3 cellular contexts compared by ENCODE assay signal in the genomic region with DNA sequence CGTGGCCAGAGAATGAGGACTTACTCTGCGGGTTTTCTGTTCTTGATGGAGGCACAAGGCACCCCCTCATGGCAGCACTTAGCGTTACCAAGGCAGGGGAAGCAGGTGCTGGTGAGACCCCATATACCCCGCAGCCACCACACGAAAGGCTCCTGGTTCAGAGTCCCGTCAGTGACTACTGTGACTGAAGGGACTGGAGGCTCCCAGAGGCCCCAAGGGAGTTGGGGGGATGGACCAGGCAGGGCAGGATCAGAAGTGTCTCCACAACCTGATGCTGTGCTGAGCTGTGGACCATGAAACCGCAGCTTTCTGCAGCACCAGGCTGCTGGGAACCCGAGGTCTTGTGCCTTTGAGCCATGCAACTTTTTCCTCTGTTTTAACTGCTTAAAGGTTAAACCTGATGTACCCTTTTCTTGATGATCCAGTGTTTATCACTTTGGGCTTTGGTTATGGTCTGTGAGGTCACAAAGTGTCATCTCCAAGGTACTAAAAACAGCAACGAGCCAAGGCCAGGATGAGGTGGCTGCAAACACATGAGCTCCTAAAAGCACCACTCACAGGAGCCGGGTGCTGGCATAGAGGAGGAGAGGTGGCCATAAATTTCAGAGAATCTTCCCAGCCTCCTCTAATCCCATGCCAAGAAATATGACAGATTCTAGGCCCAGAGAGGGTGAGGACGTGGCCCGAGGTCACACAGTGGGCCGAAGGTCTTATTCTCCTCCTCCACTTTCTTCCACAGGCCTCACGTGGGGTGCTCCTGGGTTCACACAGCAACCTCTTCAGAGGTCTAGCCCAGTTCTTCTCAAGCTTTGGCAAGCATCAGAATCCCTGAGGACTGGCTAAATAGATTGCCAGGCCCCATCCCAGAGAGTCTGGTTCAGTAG.
TF ChIP-seq lines count a peak whose summit lies in the region.

No MANE protein-coding gene starts in this region.

TF ChIP-seq in SK-N-SH, 30 proteins besides CTCF, POLR2A, EP300 and RAD21 (continued from another document):
- TF ChIP-seq, protein P1, sequence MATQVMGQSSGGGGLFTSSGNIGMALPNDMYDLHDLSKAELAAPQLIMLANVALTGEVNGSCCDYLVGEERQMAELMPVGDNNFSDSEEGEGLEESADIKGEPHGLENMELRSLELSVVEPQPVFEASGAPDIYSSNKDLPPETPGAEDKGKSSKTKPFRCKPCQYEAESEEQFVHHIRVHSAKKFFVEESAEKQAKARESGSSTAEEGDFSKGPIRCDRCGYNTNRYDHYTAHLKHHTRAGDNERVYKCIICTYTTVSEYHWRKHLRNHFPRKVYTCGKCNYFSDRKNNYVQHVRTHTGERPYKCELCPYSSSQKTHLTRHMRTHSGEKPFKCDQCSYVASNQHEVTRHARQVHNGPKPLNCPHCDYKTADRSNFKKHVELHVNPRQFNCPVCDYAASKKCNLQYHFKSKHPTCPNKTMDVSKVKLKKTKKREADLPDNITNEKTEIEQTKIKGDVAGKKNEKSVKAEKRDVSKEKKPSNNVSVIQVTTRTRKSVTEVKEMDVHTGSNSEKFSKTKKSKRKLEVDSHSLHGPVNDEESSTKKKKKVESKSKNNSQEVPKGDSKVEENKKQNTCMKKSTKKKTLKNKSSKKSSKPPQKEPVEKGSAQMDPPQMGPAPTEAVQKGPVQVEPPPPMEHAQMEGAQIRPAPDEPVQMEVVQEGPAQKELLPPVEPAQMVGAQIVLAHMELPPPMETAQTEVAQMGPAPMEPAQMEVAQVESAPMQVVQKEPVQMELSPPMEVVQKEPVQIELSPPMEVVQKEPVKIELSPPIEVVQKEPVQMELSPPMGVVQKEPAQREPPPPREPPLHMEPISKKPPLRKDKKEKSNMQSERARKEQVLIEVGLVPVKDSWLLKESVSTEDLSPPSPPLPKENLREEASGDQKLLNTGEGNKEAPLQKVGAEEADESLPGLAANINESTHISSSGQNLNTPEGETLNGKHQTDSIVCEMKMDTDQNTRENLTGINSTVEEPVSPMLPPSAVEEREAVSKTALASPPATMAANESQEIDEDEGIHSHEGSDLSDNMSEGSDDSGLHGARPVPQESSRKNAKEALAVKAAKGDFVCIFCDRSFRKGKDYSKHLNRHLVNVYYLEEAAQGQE (IDR thresholded peaks at IDR 0.05; ENCODE audit: low read depth, low read length): no peak
- TF ChIP-seq, protein P2, sequence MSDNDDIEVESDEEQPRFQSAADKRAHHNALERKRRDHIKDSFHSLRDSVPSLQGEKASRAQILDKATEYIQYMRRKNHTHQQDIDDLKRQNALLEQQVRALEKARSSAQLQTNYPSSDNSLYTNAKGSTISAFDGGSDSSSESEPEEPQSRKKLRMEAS (IDR thresholded peaks at IDR 0.05; ENCODE audit: low read depth): no peak
- TF ChIP-seq, protein P3, sequence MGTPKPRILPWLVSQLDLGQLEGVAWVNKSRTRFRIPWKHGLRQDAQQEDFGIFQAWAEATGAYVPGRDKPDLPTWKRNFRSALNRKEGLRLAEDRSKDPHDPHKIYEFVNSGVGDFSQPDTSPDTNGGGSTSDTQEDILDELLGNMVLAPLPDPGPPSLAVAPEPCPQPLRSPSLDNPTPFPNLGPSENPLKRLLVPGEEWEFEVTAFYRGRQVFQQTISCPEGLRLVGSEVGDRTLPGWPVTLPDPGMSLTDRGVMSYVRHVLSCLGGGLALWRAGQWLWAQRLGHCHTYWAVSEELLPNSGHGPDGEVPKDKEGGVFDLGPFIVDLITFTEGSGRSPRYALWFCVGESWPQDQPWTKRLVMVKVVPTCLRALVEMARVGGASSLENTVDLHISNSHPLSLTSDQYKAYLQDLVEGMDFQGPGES (IDR thresholded peaks at IDR 0.05; ENCODE audit: low read depth, low read length): no peak
- no peak for TF ChIP-seq CHD2 (IDR thresholded peaks at IDR 0.05; ENCODE audit: low read length, partially characterized antibody)
- TF ChIP-seq, protein P4, sequence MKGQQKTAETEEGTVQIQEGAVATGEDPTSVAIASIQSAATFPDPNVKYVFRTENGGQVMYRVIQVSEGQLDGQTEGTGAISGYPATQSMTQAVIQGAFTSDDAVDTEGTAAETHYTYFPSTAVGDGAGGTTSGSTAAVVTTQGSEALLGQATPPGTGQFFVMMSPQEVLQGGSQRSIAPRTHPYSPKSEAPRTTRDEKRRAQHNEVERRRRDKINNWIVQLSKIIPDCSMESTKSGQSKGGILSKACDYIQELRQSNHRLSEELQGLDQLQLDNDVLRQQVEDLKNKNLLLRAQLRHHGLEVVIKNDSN (IDR thresholded peaks at IDR 0.05; ENCODE audit: borderline replicate concordance, low read depth): no peak
- no peak for TF ChIP-seq EZH2phosphoT487 (IDR thresholded peaks at IDR 0.05; ENCODE audit: borderline replicate concordance, low read depth)

TF ChIP-seq in SK-N-SH treated with all-trans-retinoic acid at 6 μM for 48 hours, 23 proteins besides CTCF, POLR2A, EP300 and RAD21 (continued from another document):
- TF ChIP-seq, protein P5, sequence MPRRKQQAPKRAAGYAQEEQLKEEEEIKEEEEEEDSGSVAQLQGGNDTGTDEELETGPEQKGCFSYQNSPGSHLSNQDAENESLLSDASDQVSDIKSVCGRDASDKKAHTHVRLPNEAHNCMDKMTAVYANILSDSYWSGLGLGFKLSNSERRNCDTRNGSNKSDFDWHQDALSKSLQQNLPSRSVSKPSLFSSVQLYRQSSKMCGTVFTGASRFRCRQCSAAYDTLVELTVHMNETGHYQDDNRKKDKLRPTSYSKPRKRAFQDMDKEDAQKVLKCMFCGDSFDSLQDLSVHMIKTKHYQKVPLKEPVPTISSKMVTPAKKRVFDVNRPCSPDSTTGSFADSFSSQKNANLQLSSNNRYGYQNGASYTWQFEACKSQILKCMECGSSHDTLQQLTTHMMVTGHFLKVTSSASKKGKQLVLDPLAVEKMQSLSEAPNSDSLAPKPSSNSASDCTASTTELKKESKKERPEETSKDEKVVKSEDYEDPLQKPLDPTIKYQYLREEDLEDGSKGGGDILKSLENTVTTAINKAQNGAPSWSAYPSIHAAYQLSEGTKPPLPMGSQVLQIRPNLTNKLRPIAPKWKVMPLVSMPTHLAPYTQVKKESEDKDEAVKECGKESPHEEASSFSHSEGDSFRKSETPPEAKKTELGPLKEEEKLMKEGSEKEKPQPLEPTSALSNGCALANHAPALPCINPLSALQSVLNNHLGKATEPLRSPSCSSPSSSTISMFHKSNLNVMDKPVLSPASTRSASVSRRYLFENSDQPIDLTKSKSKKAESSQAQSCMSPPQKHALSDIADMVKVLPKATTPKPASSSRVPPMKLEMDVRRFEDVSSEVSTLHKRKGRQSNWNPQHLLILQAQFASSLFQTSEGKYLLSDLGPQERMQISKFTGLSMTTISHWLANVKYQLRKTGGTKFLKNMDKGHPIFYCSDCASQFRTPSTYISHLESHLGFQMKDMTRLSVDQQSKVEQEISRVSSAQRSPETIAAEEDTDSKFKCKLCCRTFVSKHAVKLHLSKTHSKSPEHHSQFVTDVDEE (CRISPR knock-in tag; IDR thresholded peaks at IDR 0.05): no peak
- no peak for TF ChIP-seq ZNF70 (CRISPR knock-in tag; IDR thresholded peaks at IDR 0.05)
- TF ChIP-seq ZNF8 (CRISPR knock-in tag; IDR thresholded peaks at IDR 0.05): no peak
- TF ChIP-seq ZFP30 (CRISPR knock-in tag; IDR thresholded peaks at IDR 0.05): no peak
- TF ChIP-seq ISL1 (CRISPR knock-in tag; IDR thresholded peaks at IDR 0.05): no peak

TF ChIP-seq in WTC11, 78 proteins besides CTCF, POLR2A, EP300 and RAD21 (continued from another document):
- TF ChIP-seq, protein P6, sequence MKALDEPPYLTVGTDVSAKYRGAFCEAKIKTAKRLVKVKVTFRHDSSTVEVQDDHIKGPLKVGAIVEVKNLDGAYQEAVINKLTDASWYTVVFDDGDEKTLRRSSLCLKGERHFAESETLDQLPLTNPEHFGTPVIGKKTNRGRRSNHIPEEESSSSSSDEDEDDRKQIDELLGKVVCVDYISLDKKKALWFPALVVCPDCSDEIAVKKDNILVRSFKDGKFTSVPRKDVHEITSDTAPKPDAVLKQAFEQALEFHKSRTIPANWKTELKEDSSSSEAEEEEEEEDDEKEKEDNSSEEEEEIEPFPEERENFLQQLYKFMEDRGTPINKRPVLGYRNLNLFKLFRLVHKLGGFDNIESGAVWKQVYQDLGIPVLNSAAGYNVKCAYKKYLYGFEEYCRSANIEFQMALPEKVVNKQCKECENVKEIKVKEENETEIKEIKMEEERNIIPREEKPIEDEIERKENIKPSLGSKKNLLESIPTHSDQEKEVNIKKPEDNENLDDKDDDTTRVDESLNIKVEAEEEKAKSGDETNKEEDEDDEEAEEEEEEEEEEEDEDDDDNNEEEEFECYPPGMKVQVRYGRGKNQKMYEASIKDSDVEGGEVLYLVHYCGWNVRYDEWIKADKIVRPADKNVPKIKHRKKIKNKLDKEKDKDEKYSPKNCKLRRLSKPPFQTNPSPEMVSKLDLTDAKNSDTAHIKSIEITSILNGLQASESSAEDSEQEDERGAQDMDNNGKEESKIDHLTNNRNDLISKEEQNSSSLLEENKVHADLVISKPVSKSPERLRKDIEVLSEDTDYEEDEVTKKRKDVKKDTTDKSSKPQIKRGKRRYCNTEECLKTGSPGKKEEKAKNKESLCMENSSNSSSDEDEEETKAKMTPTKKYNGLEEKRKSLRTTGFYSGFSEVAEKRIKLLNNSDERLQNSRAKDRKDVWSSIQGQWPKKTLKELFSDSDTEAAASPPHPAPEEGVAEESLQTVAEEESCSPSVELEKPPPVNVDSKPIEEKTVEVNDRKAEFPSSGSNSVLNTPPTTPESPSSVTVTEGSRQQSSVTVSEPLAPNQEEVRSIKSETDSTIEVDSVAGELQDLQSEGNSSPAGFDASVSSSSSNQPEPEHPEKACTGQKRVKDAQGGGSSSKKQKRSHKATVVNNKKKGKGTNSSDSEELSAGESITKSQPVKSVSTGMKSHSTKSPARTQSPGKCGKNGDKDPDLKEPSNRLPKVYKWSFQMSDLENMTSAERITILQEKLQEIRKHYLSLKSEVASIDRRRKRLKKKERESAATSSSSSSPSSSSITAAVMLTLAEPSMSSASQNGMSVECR (CRISPR knock-in tag; IDR thresholded peaks at IDR 0.05; ENCODE audit: borderline replicate concordance): no peak
- no peak for TF ChIP-seq RORB (CRISPR knock-in tag; IDR thresholded peaks at IDR 0.05)
